In the genomic region with DNA sequence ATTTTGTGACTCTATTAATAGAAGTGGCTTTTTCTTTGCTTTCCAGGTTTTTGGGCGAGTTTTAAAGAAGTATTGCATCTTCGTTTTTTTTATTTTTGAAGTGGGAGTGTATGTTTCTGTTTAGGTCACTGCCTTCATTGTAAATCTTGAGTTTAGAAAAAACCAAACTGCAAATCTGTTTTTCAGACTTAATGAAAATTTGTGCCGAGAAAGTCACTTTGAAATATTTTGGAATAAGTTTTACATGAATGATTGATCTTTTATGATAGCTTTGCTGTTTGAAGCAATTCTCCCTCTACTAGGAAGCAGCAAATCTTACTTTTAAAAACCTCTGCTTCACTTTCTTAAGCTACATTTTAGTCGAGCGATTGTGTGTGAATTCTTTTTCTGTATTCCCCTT, we compare ENCODE assay signal across 8 cellular contexts. TPM values are rescaled to one million over a fixed set of nuclear protein-coding genes. Genes with fewer than 3 reads are reported as not detected.
DNase-seq lines count a peak whose midpoint lies in the region; ATAC-seq, FAIRE-seq and TF ChIP-seq lines count a peak whose summit lies in the region.

No MANE protein-coding gene starts in this region.

- WGBS in pancreas, 2 donors: 11 to 12% methylated on average over 5 of the region's 5 CpGs

- peaks cover 62 to 91% (median 76%) of the 10 kb centered on the region in 3 donors for H3K4me1 Mint-ChIP-seq in CD8-positive, alpha-beta memory T cell

- H4K20me1 ChIP-seq in OCI-LY1 (ENCODE audit: insufficient read depth, low read length): no peaks in the 10 kb centered on the region
- H4K20me1 ChIP-seq in endothelial cell of umbilical vein (replicated peaks; ENCODE audit: control insufficient read depth, extremely low read depth, insufficient read depth, low read length): peaks cover 19% of the 10 kb centered on the region

- TF ChIP-seq CTCF in OCI-LY1 (IDR thresholded peaks at IDR 0.05; ENCODE audit: low read length) (no peak), endothelial cell of umbilical vein (IDR thresholded peaks at IDR 0.05; ENCODE audit: extremely low read depth in 1 of 2, insufficient read depth in 1 of 2, low read depth in 1 of 2, low read length in 2 of 2) (no peak), pancreas (IDR thresholded peaks at IDR 0.05) (no peak)

- TF ChIP-seq POLR2A in endothelial cell of umbilical vein (IDR thresholded peaks at IDR 0.05; ENCODE audit: low read depth, low read length): no peak

- intact Hi-C loops in endothelial cell of umbilical vein (cut with micrococcal nuclease): loop anchor here (5.0 kb wide), 1 partner anchor 165 kb away; a partner anchor contains a TSS
- intact Hi-C loops in pancreas (cut with DNase I): no loop called here

- H3K27ac ChIP-seq in CD8-positive, alpha-beta memory T cell (ENCODE audit: low read depth, low read length): no peak overlapping the region
- H3K27ac ChIP-seq in OCI-LY1 (ENCODE audit: low read depth, low read length, poor library complexity, severe bottlenecking) (no peak overlapping the region), endothelial cell of umbilical vein (ENCODE audit: insufficient read depth, low read depth, low read length) (no peak overlapping the region), pancreas (peak overlapping the region in 1 of 4 donors; percentile 3)

- peaks cover 0 to 41% (median 9%) of the 10 kb centered on the region in 3 donors for H3K36me3 Mint-ChIP-seq in CD8-positive, alpha-beta memory T cell

- CTCF ChIA-PET in CD8-positive, alpha-beta memory T cell (lab: Charles Lee): interaction anchor here (1.4 kb wide), 1 partner anchor 19 kb away, joined by 7 read pairs; no protein-coding TSS in a partner anchor
- CTCF ChIA-PET in endothelial cell of umbilical vein (lab: Charles Lee): interaction anchor here (1.1 kb wide), 1 partner anchor 19 kb away, joined by 5 read pairs; no protein-coding TSS in a partner anchor

- peaks cover 66% of the 10 kb centered on the region for H3K79me2 ChIP-seq in OCI-LY1 (ENCODE audit: insufficient read depth, low read length)
- H3K79me2 ChIP-seq in endothelial cell of umbilical vein (ENCODE audit: control insufficient read depth, insufficient read depth, low read length): peaks cover 76% of the 10 kb centered on the region

- H3K9me2 ChIP-seq in OCI-LY1 (ENCODE audit: low read depth, low read length): no peaks in the 10 kb centered on the region

- H2AFZ ChIP-seq in OCI-LY1 (ENCODE audit: low read length) (no peak overlapping the region), endothelial cell of umbilical vein (ENCODE audit: low read depth, low read length) (no peak overlapping the region)

- H3K9me3 Mint-ChIP-seq in CD8-positive, alpha-beta memory T cell: no peaks in the 10 kb centered on the region

- H3K9ac ChIP-seq in OCI-LY1 (ENCODE audit: low read length): peak overlapping the region; percentile 72
- peak overlapping the region; percentile 97 for H3K9ac ChIP-seq in endothelial cell of umbilical vein (replicated peaks; ENCODE audit: extremely low read depth, insufficient read depth, low read length)

- dilution Hi-C loops in endothelial cell of umbilical vein (cut with MboI; ENCODE audit: extremely low pct_ligation_motif_present, low sequenced_read_pairs): no loop called here

- no peaks in the 10 kb centered on the region for H3K36me3 ChIP-seq in CD8-positive, alpha-beta memory T cell (ENCODE audit: insufficient read depth, low read length)
- H3K36me3 ChIP-seq in OCI-LY1 (ENCODE audit: insufficient read depth, low read length): peaks cover 20% of the 10 kb centered on the region
- H3K36me3 ChIP-seq in endothelial cell of umbilical vein (ENCODE audit: control insufficient read depth in 2 of 2, extremely low read depth in 1 of 2, insufficient read depth in 2 of 2, low read length in 2 of 2): peaks cover 0 to 3% of the 10 kb centered on the region in 2 experiments
- H3K36me3 ChIP-seq in pancreas: no peaks in the 10 kb centered on the region

- no peaks in the 10 kb centered on the region for H3K9me3 ChIP-seq in CD8-positive, alpha-beta memory T cell (ENCODE audit: low read length)
- H3K9me3 ChIP-seq in OCI-LY1 (ENCODE audit: low read length) (no peaks in the 10 kb centered on the region), endothelial cell of umbilical vein (replicated peaks; ENCODE audit: control insufficient read depth, insufficient read depth, low read length) (no peaks in the 10 kb centered on the region), pancreas (no peaks in the 10 kb centered on the region)

- ATAC-seq in pancreas (no peak), HG03442 (IDR thresholded peaks at IDR 0.05; ENCODE audit: unreplicated experiment) (no peak), GM19328 (IDR thresholded peaks at IDR 0.05; ENCODE audit: unreplicated experiment) (no peak)

- peak overlapping the region; percentile 95 to 99 (median 98) for H3K4me3 Mint-ChIP-seq in CD8-positive, alpha-beta memory T cell

- no peak for DNase-seq in CD8-positive, alpha-beta memory T cell
- DNase-seq in endothelial cell of umbilical vein (ENCODE audit: low read depth, low spot score) (no peak), pancreas (no peak), C1 segment of cervical spinal cord (lab: John Stamatoyannopoulos, UW) (no peak), DMS 273 (lab: John Stamatoyannopoulos, UW; ENCODE audit: unreplicated experiment) (no peak)

- no peaks in the 10 kb centered on the region for H3F3A ChIP-seq in OCI-LY1 (ENCODE audit: insufficient read depth, low read length)

- POLR2A ChIA-PET in CD8-positive, alpha-beta memory T cell (lab: Charles Lee): interaction anchor here (4.0 kb wide), 1 partner anchor 65 kb away, joined by 44 read pairs; a partner anchor contains a TSS
- POLR2A ChIA-PET in endothelial cell of umbilical vein (lab: Charles Lee): no interaction called here

- H3K27me3 ChIP-seq in CD8-positive, alpha-beta memory T cell (ENCODE audit: insufficient read depth, low read length, poor library complexity, severe bottlenecking): no peaks in the 10 kb centered on the region
- H3K27me3 ChIP-seq in OCI-LY1 (ENCODE audit: insufficient read depth, low read length): no peaks in the 10 kb centered on the region
- H3K27me3 ChIP-seq in endothelial cell of umbilical vein (ENCODE audit: control insufficient read depth in 2 of 2, insufficient read depth in 2 of 2, low read length in 2 of 2): no peaks in the 10 kb centered on the region
- H3K27me3 ChIP-seq in pancreas: no peaks in the 10 kb centered on the region

- H3K9me1 ChIP-seq in endothelial cell of umbilical vein (replicated peaks; ENCODE audit: control insufficient read depth, extremely low read depth, insufficient read depth, low read length): no peaks in the 10 kb centered on the region

- H3K4me3 ChIP-seq in CD8-positive, alpha-beta memory T cell (ENCODE audit: low read length): no peak overlapping the region
- H3K4me3 ChIP-seq in OCI-LY1 (ENCODE audit: low read depth, low read length, poor library complexity, severe bottlenecking): peak overlapping the region; percentile 73
- H3K4me3 ChIP-seq in endothelial cell of umbilical vein (replicated peaks in 1 of 3; ENCODE audit: insufficient read depth in 1 of 3, low read depth in 1 of 3, low read length in 3 of 3): peak overlapping the region in 1 of 3 experiments; percentile 87
- peak overlapping the region in 2 of 4 donors; percentile 70 to 73 for H3K4me3 ChIP-seq in pancreas

- H3K4me1 ChIP-seq in CD8-positive, alpha-beta memory T cell (ENCODE audit: insufficient read depth, low read length): peaks cover 66% of the 10 kb centered on the region
- H3K4me1 ChIP-seq in OCI-LY1 (ENCODE audit: insufficient read depth, low read length, severe bottlenecking) (peaks cover 40% of the 10 kb centered on the region), endothelial cell of umbilical vein (ENCODE audit: control insufficient read depth, extremely low read depth, insufficient read depth, low read length) (peaks cover 21% of the 10 kb centered on the region), pancreas (peaks cover 12 to 36% (median 30%) of the 10 kb centered on the region in 3 donors)

- H3K4me2 ChIP-seq in OCI-LY1 (ENCODE audit: low read length): peak overlapping the region; percentile 91
- H3K4me2 ChIP-seq in endothelial cell of umbilical vein (ENCODE audit: insufficient read depth, low read length): peak overlapping the region; percentile 94

- H3K27me3 Mint-ChIP-seq in CD8-positive, alpha-beta memory T cell: peaks cover 0 to 4% of the 10 kb centered on the region in 2 donors

- no TSS peak for BruUV-seq in endothelial cell of umbilical vein (replicated peaks; lab: Mats Ljungman, UMichigan)

- H3K27ac Mint-ChIP-seq in CD8-positive, alpha-beta memory T cell: peak overlapping the region; percentile 7 to 97 (median 70)

- FAIRE-seq in endothelial cell of umbilical vein (lab: Jason Lieb, UNC) (no peak), pancreas (lab: Jason Lieb, UNC) (peak; percentile 29)

TF ChIP-seq in endothelial cell of umbilical vein, 7 proteins besides CTCF, POLR2A, EP300 and RAD21:
- TF ChIP-seq JUN (IDR thresholded peaks at IDR 0.05; ENCODE audit: borderline replicate concordance, insufficient read depth, insufficient read length, low read depth) (no peak), FOS (IDR thresholded peaks at IDR 0.05; ENCODE audit: borderline replicate concordance, insufficient read depth, low read length) (no peak), EZH2 (IDR thresholded peaks at IDR 0.05; ENCODE audit: borderline replicate concordance, low read depth, low read length, severe bottlenecking) (no peak), GATA2 (IDR thresholded peaks at IDR 0.05; ENCODE audit: insufficient read depth, insufficient read length, low read depth, low read length) (no peak), MYC (IDR thresholded peaks at IDR 0.05; ENCODE audit: low read depth, low read length) (no peak), POLR2AphosphoS5 (IDR thresholded peaks at IDR 0.05; ENCODE audit: insufficient read depth, low read depth, low read length) (no peak)
- TF ChIP-seq, protein P1, sequence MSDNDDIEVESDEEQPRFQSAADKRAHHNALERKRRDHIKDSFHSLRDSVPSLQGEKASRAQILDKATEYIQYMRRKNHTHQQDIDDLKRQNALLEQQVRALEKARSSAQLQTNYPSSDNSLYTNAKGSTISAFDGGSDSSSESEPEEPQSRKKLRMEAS (IDR thresholded peaks at IDR 0.05; ENCODE audit: insufficient read depth, insufficient read length): no peak
TF ChIP-seq in endothelial cell of umbilical vein: peak in this region for 0.

RNA-seq across cellular contexts. Expression of a gene that starts 2.2 kb away (rescaled TPM):
- 10 to 100 TPM; 81.9 to 84.3 TPM for total RNA-seq in CD8-positive, alpha-beta memory T cell
- polyA plus RNA-seq in CD8-positive, alpha-beta memory T cell: 62.4 TPM
- total RNA-seq in endothelial cell of umbilical vein (79.3 and 82.8 TPM in 2 replicates), pancreas (10 to 100 TPM; 41.8 to 77.6 (median 46.4) TPM)
- polyA plus RNA-seq in endothelial cell of umbilical vein (63.5 and 65.9 TPM in 2 replicates), pancreas (10 to 100 TPM in 1 of 2 donors, 1 to 10 TPM in 1; 8.6 to 17.3 TPM)
- polyA plus RNA-seq in endothelial cell of umbilical vein (2011; cell fraction: cytosol; rRNA removed): 51.6 and 66.6 TPM in 2 replicates
- polyA plus RNA-seq in endothelial cell of umbilical vein (2011; cell fraction: nucleus; rRNA removed): 49.7 and 65.1 TPM in 2 replicates
- polyA plus RNA-seq in endothelial cell of umbilical vein (2012): 49.2 and 64.4 TPM in 2 replicates
- 170 and 181 TPM in 2 replicates for polyA minus RNA-seq in endothelial cell of umbilical vein
- polyA minus RNA-seq in endothelial cell of umbilical vein (2011; cell fraction: cytosol; rRNA and poly(A)+ RNA removed): 44.9 TPM
- polyA minus RNA-seq in endothelial cell of umbilical vein (2011; cell fraction: nucleus; rRNA and poly(A)+ RNA removed): 80.7 and 81.5 TPM in 2 replicates
